In the genomic region with DNA sequence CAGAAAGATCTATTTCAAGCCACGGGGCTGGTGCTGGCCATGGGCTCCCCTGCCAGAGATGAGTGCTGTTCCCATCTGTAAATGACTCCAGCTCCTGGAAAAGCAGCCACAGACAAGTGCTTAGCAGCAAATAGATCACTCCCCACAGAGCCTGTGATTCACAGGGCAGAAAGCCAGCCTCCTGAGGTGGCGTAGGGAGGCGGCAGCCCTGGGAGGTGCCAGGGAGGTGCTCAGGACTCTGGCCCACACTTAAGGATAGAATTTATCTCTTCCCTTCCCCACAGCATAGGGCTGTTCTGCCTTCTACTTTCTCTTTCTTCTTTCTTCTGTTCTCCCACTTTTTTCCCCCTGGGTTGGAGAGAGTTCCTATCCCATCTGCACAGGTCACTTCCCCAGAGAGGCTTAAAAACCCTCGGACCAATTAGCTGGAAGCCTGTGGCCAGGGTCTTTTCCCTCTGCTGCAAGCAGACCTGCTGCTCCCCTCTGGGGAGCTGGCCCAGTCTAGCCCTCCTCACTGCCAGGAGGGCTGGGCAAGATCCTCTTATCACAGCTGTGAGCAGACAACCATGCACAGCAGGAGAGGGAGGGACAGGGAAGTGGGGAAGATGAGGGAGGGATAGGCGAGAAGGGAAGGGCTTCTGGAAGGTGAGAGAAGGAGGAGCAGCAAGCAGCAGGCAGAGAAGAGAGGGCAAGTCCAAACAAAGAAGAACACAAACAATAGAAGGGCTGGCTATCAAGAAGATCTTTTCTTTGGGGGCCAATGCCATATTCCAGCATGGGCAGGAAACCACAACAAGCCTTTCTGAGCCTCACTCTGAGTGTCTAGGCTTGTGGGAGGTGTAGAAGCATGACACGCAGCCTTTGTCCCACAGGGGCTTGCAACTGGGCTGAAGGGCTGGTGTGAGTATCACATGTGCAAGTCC, we compare ENCODE assay signal across 11 cellular contexts. TPM values are rescaled to one million over a fixed set of nuclear protein-coding genes. Genes with fewer than 3 reads are reported as not detected.
DNase-seq lines count a peak whose midpoint lies in the region; ATAC-seq and TF ChIP-seq lines count a peak whose summit lies in the region.
"Had no signal": no experiment of that assay in that cellular context is flagged by ENCODE, and none has a peak within 500 bp of the region (broad histone marks: within the 10 kb centered on the region; RNA-seq: fewer than 3 reads in every experiment).

No MANE protein-coding gene starts in this region.

- TF ChIP-seq CTCF in gastroesophageal sphincter (IDR thresholded peaks at IDR 0.05), result no peak
- no peak for TF ChIP-seq CTCF in psoas muscle (IDR thresholded peaks at IDR 0.05)
- TF ChIP-seq CTCF in CD4-positive, alpha-beta T cell (IDR thresholded peaks at IDR 0.05), result no peak

- no peaks in the 10 kb centered on the region for H3K36me3 Mint-ChIP-seq in CD4-positive, alpha-beta T cell (ENCODE audit: low read depth)
- H3K36me3 Mint-ChIP-seq: IgD-negative memory B cell, mesothelial cell of epicardium had no signal

- H3K27me3 Mint-ChIP-seq in CD4-positive, alpha-beta T cell, result peaks cover 40% of the 10 kb centered on the region

- H3K4me1 Mint-ChIP-seq in CD4-positive, alpha-beta T cell (ENCODE audit: low read depth), result no peaks in the 10 kb centered on the region
- H3K4me1 Mint-ChIP-seq: IgD-negative memory B cell, mesothelial cell of epicardium had no signal

- no peaks in the 10 kb centered on the region for H3K27me3 ChIP-seq in gastroesophageal sphincter
- H3K27me3 ChIP-seq in psoas muscle (ENCODE audit: insufficient read depth in 3 of 3, low read length in 2 of 3), result no peaks in the 10 kb centered on the region
- peaks cover 15% of the 10 kb centered on the region for H3K27me3 ChIP-seq in CD4-positive, alpha-beta T cell (ENCODE audit: control insufficient read depth, insufficient read depth, low read length)

- no peak overlapping the region for H3K27ac Mint-ChIP-seq in CD4-positive, alpha-beta T cell
- H3K27ac Mint-ChIP-seq: IgD-negative memory B cell, mesothelial cell of epicardium had no signal

- ATAC-seq in gastroesophageal sphincter, result peak; percentile 77
- ATAC-seq in psoas muscle, result peak; percentile 86 to 91 (median 90)
- ATAC-seq in CD4-positive, alpha-beta T cell (ENCODE audit: poor library complexity), result no peak
- ATAC-seq in HG03139 (IDR thresholded peaks at IDR 0.05; ENCODE audit: unreplicated experiment), result no peak
- no peak for ATAC-seq in GM19324 (IDR thresholded peaks at IDR 0.05; ENCODE audit: low FRiP score, unreplicated experiment)

- DNase-seq in GM03348 (ENCODE audit: low spot score), result peak; percentile 59
- peak; percentile 38 to 87 for DNase-seq in NCI-H524 (lab: John Stamatoyannopoulos, UW)
- peak; percentile 68 to 89 for DNase-seq in psoas muscle
- DNase-seq in CD4-positive, alpha-beta T cell, result no peak
- no peak for DNase-seq in NK-92 (lab: John Stamatoyannopoulos, UW; ENCODE audit: unreplicated experiment)
- DNase-seq: activated naive CD4-positive, alpha-beta T cell treated with anti-CD3 and anti-CD28 coated beads, Interleukin-2, amount 50 U/mL, for 16 hours had no signal

- H3K9me3 ChIP-seq in gastroesophageal sphincter, result no peaks in the 10 kb centered on the region
- H3K9me3 ChIP-seq in psoas muscle, result no peaks in the 10 kb centered on the region
- H3K9me3 ChIP-seq in CD4-positive, alpha-beta T cell (ENCODE audit: control insufficient read depth, low read length), result no peaks in the 10 kb centered on the region

- TF ChIP-seq EP300 in gastroesophageal sphincter (IDR thresholded peaks at IDR 0.05), result no peak

- H3K4me3 ChIP-seq in gastroesophageal sphincter (peak overlapping the region in 1 of 2 donors; percentile 8), psoas muscle (peak overlapping the region; percentile 45)

- H3K27ac ChIP-seq in gastroesophageal sphincter (peak overlapping the region; percentile 62 to 81 (median 77)), psoas muscle (peak overlapping the region; percentile 85)
- no peak overlapping the region for H3K27ac ChIP-seq in CD4-positive, alpha-beta T cell (ENCODE audit: low read depth, low read length)

- no peak overlapping the region for H3K4me3 Mint-ChIP-seq in CD4-positive, alpha-beta T cell
- H3K4me3 Mint-ChIP-seq: IgD-negative memory B cell, mesothelial cell of epicardium had no signal

- H3K9me3 Mint-ChIP-seq in CD4-positive, alpha-beta T cell, result no peaks in the 10 kb centered on the region
- H3K9me3 Mint-ChIP-seq: IgD-negative memory B cell, mesothelial cell of epicardium had no signal

- H3K4me1 ChIP-seq in gastroesophageal sphincter (peaks cover 0 to 28% (median 9%) of the 10 kb centered on the region in 3 donors), psoas muscle (peaks cover 56% of the 10 kb centered on the region)

- intact Hi-C loops in psoas muscle (cut with DNase I), result no loop called here
- intact Hi-C loops in CD4-positive, alpha-beta T cell (cut with DNase I, micrococcal nuclease), result no loop called here

- no peak for TF ChIP-seq POLR2A in gastroesophageal sphincter (IDR thresholded peaks at IDR 0.05)

- WGBS in gastroesophageal sphincter (ENCODE audit: low coverage in 1 of 2), 2 donors, result 14 to 44% methylated on average over 3 to 5 of the region's 6 CpGs
- 17 to 24% (median 17%) methylated on average over 6 of the region's 6 CpGs for WGBS in psoas muscle, 3 donors

- CTCF ChIA-PET in CD4-positive, alpha-beta T cell (lab: Charles Lee), result no interaction called here

- POLR2A ChIA-PET in CD4-positive, alpha-beta T cell (lab: Charles Lee), result no interaction called here

- H3K36me3 ChIP-seq in gastroesophageal sphincter (no peaks in the 10 kb centered on the region), psoas muscle (ENCODE audit: insufficient read depth in 1 of 2, low read depth in 1 of 2) (no peaks in the 10 kb centered on the region)

RNA-seq across cellular contexts. Expression of a gene that starts 41.0 kb away (rescaled TPM):
- total RNA-seq in gastroesophageal sphincter (10 to 100 TPM; 36.2 to 58.7 (median 57.4) TPM), psoas muscle (1 to 10 TPM; 1.2 to 4.1 (median 2.2) TPM)
- polyA plus RNA-seq in psoas muscle, result 1 to 10 TPM in 1 of 3 donors, under 1 TPM in 2; 0.53 to 1.3 (median 0.84) TPM
- under 1 TPM in 1 of 2 experiments, not detected in 1; 0.05 TPM for total RNA-seq in CD4-positive, alpha-beta T cell
- polyA plus RNA-seq: IgD-negative memory B cell had no signal

Comparison
In these comparisons a context has a peak if more than half of its experiments do, and no peak if none do; other contexts are left out.
1. DNase-seq: peak in GM03348 (single experiment), NCI-H524 (2 of 2) and psoas muscle (2 of 2); none in CD4-positive, alpha-beta T cell (0 of 10) and NK-92 (single experiment).
2. ATAC-seq: peak in gastroesophageal sphincter (single experiment) and psoas muscle (4 of 4); none in CD4-positive, alpha-beta T cell (single experiment), HG03139 (single experiment) and GM19324 (single experiment).
3. RNA of a gene that starts 41.0 kb away (total RNA-seq): 36.2 to 58.7 TPM in gastroesophageal sphincter; 1.2 to 4.1 TPM in psoas muscle and 0.05 TPM in CD4-positive, alpha-beta T cell; every median in the first group is over 4 times any median in the second.